32 cellular contexts compared by ENCODE assay signal in genomic region chr4:65386927-65387326, GRCh38.
"Had no signal": no experiment of that assay in that cellular context is flagged by ENCODE, and none has a peak within 500 bp of the region (broad histone marks: within the 10 kb centered on the region; RNA-seq: fewer than 3 reads in every experiment).

No MANE protein-coding gene starts in this region.

- H3K9me3 Mint-ChIP-seq: activated CD4-positive, alpha-beta T cell treated with anti-CD3 and anti-CD28 coated beads, Interleukin-2, amount 10 ng/mL, durations not matched to agents 24 days and 14 days had no signal

- ATAC-seq: activated CD8-positive, alpha-beta memory T cell treated with anti-CD3 and anti-CD28 coated beads, Interleukin-2, amount 10 ng/mL, durations not matched to agents 7 days and 5 days; activated CD8-positive, alpha-beta T cell treated with anti-CD3 and anti-CD28 coated beads for 36 hours; activated naive CD8-positive, alpha-beta T cell treated with anti-CD3 and anti-CD28 coated beads, Interleukin-2, amount 50 U/mL, for 24 hours had no signal

- H3K36me3 Mint-ChIP-seq: activated CD4-positive, alpha-beta memory T cell treated with anti-CD3 and anti-CD28 coated beads for 36 hours; activated CD8-positive, alpha-beta memory T cell treated with anti-CD3 and anti-CD28 coated beads, Interleukin-2, amount 10 ng/mL, durations not matched to agents 7 days and 5 days; activated naive CD4-positive, alpha-beta T cell treated with anti-CD3 and anti-CD28 coated beads, Interleukin-2, amount 10 ng/mL, durations not matched to agents 7 days and 5 days; activated naive CD4-positive, alpha-beta T cell treated with anti-CD3 and anti-CD28 coated beads, Interleukin-2, amount 50 U/mL, for 24 hours; activated naive CD8-positive, alpha-beta T cell; activated naive CD8-positive, alpha-beta T cell treated with anti-CD3 and anti-CD28 coated beads, Interleukin-2, amount 10 ng/mL, durations not matched to agents 7 days and 5 days had no signal

- H3K27me3 Mint-ChIP-seq: activated B cell treated with CpG ODN at 0.5 μM for 24 hours; activated CD4-positive, alpha-beta memory T cell treated with anti-CD3 and anti-CD28 coated beads for 36 hours; activated CD4-positive, alpha-beta T cell treated with anti-CD3 and anti-CD28 coated beads, Interleukin-2, amount 10 ng/mL, durations not matched to agents 24 days and 14 days; activated CD8-positive, alpha-beta memory T cell treated with anti-CD3 and anti-CD28 coated beads, Interleukin-2, amount 10 ng/mL, durations not matched to agents 7 days and 5 days; activated CD8-positive, alpha-beta T cell treated with anti-CD3 and anti-CD28 coated beads for 36 hours; activated naive CD4-positive, alpha-beta T cell treated with anti-CD3 and anti-CD28 coated beads, Interleukin-2, amount 10 ng/mL, durations not matched to agents 7 days and 5 days; activated naive CD4-positive, alpha-beta T cell treated with anti-CD3 and anti-CD28 coated beads, Interleukin-2, amount 50 U/mL, for 24 hours; activated naive CD8-positive, alpha-beta T cell; activated naive CD8-positive, alpha-beta T cell treated with anti-CD3 and anti-CD28 coated beads, Interleukin-2, amount 10 ng/mL, durations not matched to agents 7 days and 5 days; activated naive CD8-positive, alpha-beta T cell treated with anti-CD3 and anti-CD28 coated beads, Interleukin-2, amount 50 U/mL, for 24 hours; activated T-cell treated with anti-CD3 and anti-CD28 coated beads, Interleukin-2, amount 50 U/mL, for 24 hours; brain; central memory CD8-positive, alpha-beta T cell had no signal

- H3K27ac Mint-ChIP-seq: activated B cell treated with CpG ODN at 0.5 μM for 24 hours; activated CD4-positive, alpha-beta memory T cell treated with anti-CD3 and anti-CD28 coated beads for 36 hours; activated CD4-positive, alpha-beta T cell treated with anti-CD3 and anti-CD28 coated beads, Interleukin-2, amount 10 ng/mL, durations not matched to agents 24 days and 14 days; activated CD8-positive, alpha-beta memory T cell treated with anti-CD3 and anti-CD28 coated beads, Interleukin-2, amount 10 ng/mL, durations not matched to agents 7 days and 5 days; activated CD8-positive, alpha-beta T cell treated with anti-CD3 and anti-CD28 coated beads for 36 hours; activated naive CD4-positive, alpha-beta T cell treated with anti-CD3 and anti-CD28 coated beads, Interleukin-2, amount 10 ng/mL, durations not matched to agents 7 days and 5 days; activated naive CD4-positive, alpha-beta T cell treated with anti-CD3 and anti-CD28 coated beads, Interleukin-2, amount 50 U/mL, for 24 hours; activated naive CD8-positive, alpha-beta T cell; activated naive CD8-positive, alpha-beta T cell treated with anti-CD3 and anti-CD28 coated beads, Interleukin-2, amount 10 ng/mL, durations not matched to agents 7 days and 5 days; activated naive CD8-positive, alpha-beta T cell treated with anti-CD3 and anti-CD28 coated beads, Interleukin-2, amount 50 U/mL, for 24 hours; activated T-cell treated with anti-CD3 and anti-CD28 coated beads, Interleukin-2, amount 50 U/mL, for 24 hours; activated T-helper 2 cell treated with anti-CD3 and anti-CD28 coated beads, Interferon-gamma antibody, Interleukin-2, Interleukin-4, amounts not matched to agents 10 μg/mL and 5 μg/mL and 100 μg/mL, durations not matched to agents 14 hours and 24 hours and 36 hours; brain; T-helper 1 cell treated with Interleukin-12 subunit alpha and Interleukin-12 subunit beta and Interleukin-4 antibody, amounts not matched to agents 30 μg/mL and 1 μg/mL, for 36 hours; T-helper 2 cell treated with Interferon-gamma antibody and Interleukin-4, amounts not matched to agents 5 μg/mL and 100 μg/mL, for 36 hours had no signal

- H3K4me3 Mint-ChIP-seq: activated B cell treated with CpG ODN at 0.5 μM for 24 hours; activated CD4-positive, alpha-beta memory T cell treated with anti-CD3 and anti-CD28 coated beads for 36 hours; activated CD4-positive, alpha-beta T cell treated with anti-CD3 and anti-CD28 coated beads, Interleukin-2, amount 10 ng/mL, durations not matched to agents 24 days and 14 days; activated CD8-positive, alpha-beta memory T cell treated with anti-CD3 and anti-CD28 coated beads, Interleukin-2, amount 10 ng/mL, durations not matched to agents 7 days and 5 days; activated CD8-positive, alpha-beta T cell treated with anti-CD3 and anti-CD28 coated beads for 36 hours; activated naive CD4-positive, alpha-beta T cell treated with anti-CD3 and anti-CD28 coated beads, Interleukin-2, amount 10 ng/mL, durations not matched to agents 7 days and 5 days; activated naive CD4-positive, alpha-beta T cell treated with anti-CD3 and anti-CD28 coated beads, Interleukin-2, amount 50 U/mL, for 24 hours; activated naive CD8-positive, alpha-beta T cell; activated naive CD8-positive, alpha-beta T cell treated with anti-CD3 and anti-CD28 coated beads, Interleukin-2, amount 10 ng/mL, durations not matched to agents 7 days and 5 days; activated naive CD8-positive, alpha-beta T cell treated with anti-CD3 and anti-CD28 coated beads, Interleukin-2, amount 50 U/mL, for 24 hours; activated T-cell treated with anti-CD3 and anti-CD28 coated beads, Interleukin-2, amount 50 U/mL, for 24 hours; brain; central memory CD8-positive, alpha-beta T cell; T-helper 1 cell treated with Interleukin-12 subunit alpha and Interleukin-12 subunit beta and Interleukin-4 antibody, amounts not matched to agents 30 μg/mL and 1 μg/mL, for 36 hours; T-helper 2 cell treated with Interferon-gamma antibody and Interleukin-4, amounts not matched to agents 5 μg/mL and 100 μg/mL, for 36 hours had no signal

- DNase-seq: activated B cell treated with CpG ODN at 0.5 μM for 24 hours; activated CD4-positive, alpha-beta memory T cell treated with anti-CD3 and anti-CD28 coated beads for 36 hours; activated CD4-positive, alpha-beta T cell treated with anti-CD3 and anti-CD28 coated beads for 4 hours; activated CD4-positive, alpha-beta T cell treated with anti-CD3 and anti-CD28 coated beads, Interleukin-2, amount 10 ng/mL, durations not matched to agents 24 days and 14 days; activated CD4-positive, alpha-beta T cell treated with anti-CD3 and anti-CD28 coated beads, Interleukin-2, amount 50 U/mL, for 1 hour; activated CD4-positive, alpha-beta T cell treated with anti-CD3 and anti-CD28 coated beads, Interleukin-2, amount 50 U/mL, for 4 hours; activated CD4-positive, CD25-positive, alpha-beta regulatory T cell treated with anti-CD3 and anti-CD28 coated beads, Interleukin-2, amount 50 U/mL, for 72 hours; activated CD8-positive, alpha-beta memory T cell treated with anti-CD3 and anti-CD28 coated beads for 24 hours; activated CD8-positive, alpha-beta memory T cell treated with anti-CD3 and anti-CD28 coated beads, Interleukin-2, amount 10 ng/mL, durations not matched to agents 7 days and 5 days; activated CD8-positive, alpha-beta memory T cell treated with anti-CD3 and anti-CD28 coated beads, Interleukin-2, amount 50 U/mL, for 48 hours; activated CD8-positive, alpha-beta T cell treated with anti-CD3 and anti-CD28 coated beads for 36 hours; activated effector memory CD4-positive, alpha-beta T cell treated with Interleukin-2 at 50 U/mL for 16 hours; activated gamma-delta T cell; activated naive CD4-positive, alpha-beta T cell treated with anti-CD3 and anti-CD28 coated beads, Interleukin-2, amount 10 ng/mL, durations not matched to agents 7 days and 5 days; activated naive CD4-positive, alpha-beta T cell treated with Interleukin-2 at 50 U/mL for 16 hours; activated naive CD8-positive, alpha-beta T cell treated with anti-CD3 and anti-CD28 coated beads, Interleukin-2, amount 10 ng/mL, durations not matched to agents 7 days and 5 days; activated naive CD8-positive, alpha-beta T cell treated with anti-CD3 and anti-CD28 coated beads, Interleukin-2, amount 50 U/mL, for 24 hours; activated T-cell treated with anti-CD3 and anti-CD28 coated beads, Interleukin-2, amount 50 U/mL, for 24 hours; activated T-cell treated with anti-CD3 and anti-CD28 coated beads, Interleukin-2, amount 50 U/mL, for 48 hours; amygdala; anterior cingulate cortex; caudate nucleus; cerebellar nuclear complex; T-helper 2 cell; T-helper 9 cell had no signal

- H3K4me1 Mint-ChIP-seq: activated B cell treated with CpG ODN at 0.5 μM for 24 hours; activated CD4-positive, alpha-beta T cell treated with anti-CD3 and anti-CD28 coated beads, Interleukin-2, amount 10 ng/mL, durations not matched to agents 24 days and 14 days; activated CD8-positive, alpha-beta memory T cell treated with anti-CD3 and anti-CD28 coated beads, Interleukin-2, amount 10 ng/mL, durations not matched to agents 7 days and 5 days; activated naive CD4-positive, alpha-beta T cell treated with anti-CD3 and anti-CD28 coated beads, Interleukin-2, amount 10 ng/mL, durations not matched to agents 7 days and 5 days; activated naive CD4-positive, alpha-beta T cell treated with anti-CD3 and anti-CD28 coated beads, Interleukin-2, amount 50 U/mL, for 24 hours; activated naive CD8-positive, alpha-beta T cell treated with anti-CD3 and anti-CD28 coated beads, Interleukin-2, amount 10 ng/mL, durations not matched to agents 7 days and 5 days; activated naive CD8-positive, alpha-beta T cell treated with anti-CD3 and anti-CD28 coated beads, Interleukin-2, amount 50 U/mL, for 24 hours; brain; central memory CD8-positive, alpha-beta T cell had no signal
